24 cellular contexts compared by ENCODE assay signal in genomic region chr12:49559011-49559675, GRCh38. TPM values are rescaled to one million over a fixed set of nuclear protein-coding genes. Genes with fewer than 3 reads are reported as not detected.
"Had no signal": no experiment of that assay in that cellular context is flagged by ENCODE, and none has a peak within 500 bp of the region (broad histone marks: within the 10 kb centered on the region; RNA-seq: fewer than 3 reads in every experiment).

No MANE protein-coding gene starts in this region.

- H3K27ac ChIP-seq: epithelial cell of prostate, gastrocnemius medialis, neutrophil, parathyroid adenoma, prostate gland, right atrium auricular region, thoracic aorta, tibial nerve, upper lobe of left lung had no signal

- H3K4me3 Mint-ChIP-seq: endodermal cell; memory B cell; natural killer cell; stimulated activated naive B cell treated with anti-CD40 and anti-IgM and Interleukin-4, amounts not matched to agents 10 μg/mL and 1 μg/mL and 100 μg/mL, for 72 hours; stimulated activated naive CD8-positive, alpha-beta T cell treated with anti-CD3 and anti-CD28 coated beads, Interleukin-15, Interleukin-2, amounts not matched to agents 100 ng/mL and 50 ng/mL, for 24 hours had no signal

- H3K27me3 ChIP-seq: dorsolateral prefrontal cortex, gastrocnemius medialis, neutrophil, right atrium auricular region, tibial nerve, upper lobe of left lung had no signal

- H3K27ac Mint-ChIP-seq: endodermal cell; memory B cell; natural killer cell; stimulated activated naive B cell treated with anti-CD40 and anti-IgM and Interleukin-4, amounts not matched to agents 10 μg/mL and 1 μg/mL and 100 μg/mL, for 72 hours; stimulated activated naive CD8-positive, alpha-beta T cell treated with anti-CD3 and anti-CD28 coated beads, Interleukin-15, Interleukin-2, amounts not matched to agents 100 ng/mL and 50 ng/mL, for 24 hours had no signal

- DNase-seq: dorsolateral prefrontal cortex; effector CD4-positive, alpha-beta T cell; endodermal cell; foreskin fibroblast; gastrocnemius medialis; natural killer cell; stimulated activated CD4-positive, alpha-beta T cell treated with anti-CD3 and anti-CD28 coated beads, Interleukin-4, amount 100 ng/mL, for 4 hours; stimulated activated naive B cell treated with anti-CD40 and anti-IgM and Interleukin-4, amounts not matched to agents 10 μg/mL and 1 μg/mL and 100 μg/mL, for 72 hours had no signal

- H3K4me3 ChIP-seq: dorsolateral prefrontal cortex, gastrocnemius medialis, lung, prostate gland, right atrium auricular region, thoracic aorta, tibial nerve, upper lobe of left lung had no signal

- H3K27me3 Mint-ChIP-seq: memory B cell; stimulated activated naive B cell treated with anti-CD40 and anti-IgM and Interleukin-4, amounts not matched to agents 10 μg/mL and 1 μg/mL and 100 μg/mL, for 72 hours; stimulated activated naive CD8-positive, alpha-beta T cell treated with anti-CD3 and anti-CD28 coated beads, Interleukin-15, Interleukin-2, amounts not matched to agents 100 ng/mL and 50 ng/mL, for 24 hours had no signal

- H3K4me1 ChIP-seq: parathyroid adenoma, prostate gland, tibial nerve, upper lobe of left lung had no signal

- H3K9me3 Mint-ChIP-seq: endodermal cell; memory B cell; natural killer cell; stimulated activated naive B cell treated with anti-CD40 and anti-IgM and Interleukin-4, amounts not matched to agents 10 μg/mL and 1 μg/mL and 100 μg/mL, for 72 hours; stimulated activated naive CD8-positive, alpha-beta T cell treated with anti-CD3 and anti-CD28 coated beads, Interleukin-15, Interleukin-2, amounts not matched to agents 100 ng/mL and 50 ng/mL, for 24 hours had no signal

- ATAC-seq: esophagus mucosa; gastrocnemius medialis; left lobe of liver; natural killer cell; sciatic nerve; stimulated activated naive B cell treated with anti-CD40 and anti-IgM and Interleukin-4, amounts not matched to agents 10 μg/mL and 1 μg/mL and 100 μg/mL, for 72 hours had no signal

- H3K9me3 ChIP-seq: gastrocnemius medialis, neutrophil, prostate gland, right atrium auricular region, thoracic aorta, tibial nerve, upper lobe of left lung had no signal

RNA-seq across cellular contexts. Expression of gene KCNH3, which starts 20.3 kb away (rescaled TPM):
- total RNA-seq: esophagus mucosa, gastrocnemius medialis, glomerular endothelial cell had no signal

RNA-seq across cellular contexts. Expression of gene FAM186B, which starts 46.3 kb away (rescaled TPM):
- total RNA-seq: skeletal muscle tissue had no signal
